1 cellular context compared by ENCODE assay signal in the genomic region with DNA sequence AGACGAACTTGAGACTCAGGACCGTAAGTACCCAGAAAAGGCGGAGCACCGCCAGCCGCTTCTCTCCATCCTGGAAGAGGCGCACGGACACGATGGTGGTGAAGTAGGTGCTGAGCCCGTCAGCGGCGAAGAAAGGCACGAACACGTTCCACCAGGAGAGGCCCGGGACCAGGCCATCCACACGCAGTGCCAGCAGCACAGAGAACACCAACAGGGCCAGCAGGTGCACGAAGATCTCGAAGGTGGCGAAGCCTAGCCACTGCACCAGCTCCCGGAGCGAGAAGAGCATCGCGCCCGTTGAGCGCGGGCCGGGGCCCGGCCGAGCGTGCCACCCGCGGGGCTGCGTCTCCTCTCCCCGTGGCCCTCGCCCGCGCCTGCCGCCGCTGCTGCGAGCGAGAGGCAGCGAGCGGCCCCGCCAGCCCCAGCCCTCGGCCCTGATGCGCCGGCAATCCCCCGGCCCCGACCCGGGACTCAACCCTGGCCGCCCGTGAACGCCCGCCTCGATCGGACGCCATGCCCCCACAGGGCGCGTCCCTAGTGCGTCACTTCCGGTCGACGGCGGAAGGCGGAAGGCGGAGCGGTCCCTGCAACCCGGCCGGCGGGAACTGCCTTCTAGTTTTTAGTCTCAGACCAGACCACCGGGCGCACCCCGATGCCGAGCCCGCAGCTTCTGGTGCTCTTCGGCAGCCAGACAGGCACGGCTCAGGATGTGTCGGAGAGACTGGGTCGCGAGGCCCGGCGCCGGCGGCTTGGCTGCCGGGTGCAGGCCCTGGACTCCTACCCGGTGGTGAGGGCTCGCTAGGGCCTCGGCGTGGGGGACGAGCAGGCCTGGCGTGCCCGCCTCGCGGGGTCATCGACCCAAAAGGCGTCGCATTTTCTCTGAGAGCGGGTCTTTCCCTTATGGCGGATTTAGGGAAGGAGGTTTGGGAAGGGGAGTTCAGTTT.
TF ChIP-seq lines count a peak whose summit lies in the region.

Gene NDOR1, plus strand, starts transcription at position 575 of the 944 bp plus-strand sequence. Its CDS starts 78 bp downstream, at position 653.
Gene TMEM203, minus strand, starts transcription at position 523 of the 944 bp plus-strand sequence. Its CDS starts 234 bp downstream, at position 289.

TF ChIP-seq in HepG2, 621 proteins besides CTCF, POLR2A, EP300 and RAD21 (continued from another document and continues in another):
- TF ChIP-seq RARA (CRISPR knock-in tag; IDR thresholded peaks at IDR 0.05) (peak; percentile 35; the same call in 1 of the 2 replicates), STAT5B (CRISPR knock-in tag; IDR thresholded peaks at IDR 0.05) (no peak), ZNF513 (CRISPR knock-in tag; conservative IDR thresholded peaks at IDR 0.05) (no peak; the same call in 1 of the 2 replicates), MED13 (CRISPR knock-in tag; IDR thresholded peaks at IDR 0.05) (no peak), ZNF747 (CRISPR knock-in tag; IDR thresholded peaks at IDR 0.05; ENCODE audit: borderline replicate concordance) (no peak), NR0B2 (CRISPR knock-in tag; IDR thresholded peaks at IDR 0.05) (peak; percentile 42; the same call in 1 of the 2 replicates), ZNF263 (CRISPR knock-in tag; IDR thresholded peaks at IDR 0.05) (no peak), ZNF383 (CRISPR knock-in tag; IDR thresholded peaks at IDR 0.05; ENCODE audit: borderline replicate concordance) (no peak), EZH2 (conservative IDR thresholded peaks at IDR 0.05; ENCODE audit: low read depth, low read length) (no peak), ETS1 (CRISPR knock-in tag; IDR thresholded peaks at IDR 0.05) (0 out of 2 replicates have a peak, but pooled peaks have one; percentile 43), SMAD9 (CRISPR knock-in tag; IDR thresholded peaks at IDR 0.05) (no peak), TP53 (CRISPR knock-in tag; conservative IDR thresholded peaks at IDR 0.05) (no peak), MAF1 (CRISPR knock-in tag; IDR thresholded peaks at IDR 0.05; ENCODE audit: borderline replicate concordance) (0 out of 2 replicates have a peak, but pooled peaks have one; percentile 75), CBX2 (IDR thresholded peaks at IDR 0.05; ENCODE audit: low read depth, low read length) (no peak), CBX2 (CRISPR knock-in tag; IDR thresholded peaks at IDR 0.05; ENCODE audit: low read depth) (no peak), TFDP1 (CRISPR knock-in tag; IDR thresholded peaks at IDR 0.05; ENCODE audit: borderline replicate concordance) (peak; percentile 96), ONECUT2 (CRISPR knock-in tag; IDR thresholded peaks at IDR 0.05) (0 out of 2 replicates have a peak, but pooled peaks have one; percentile 9), GTF2F1 (IDR thresholded peaks at IDR 0.05; ENCODE audit: low read length) (no peak), XRCC5 (optimal IDR thresholded peaks at IDR 0.05; ENCODE audit: low read length) (no peak), ZNF749 (CRISPR knock-in tag; IDR thresholded peaks at IDR 0.05; ENCODE audit: borderline replicate concordance) (no peak; the same call in 1 of the 2 replicates), SCMH1 (CRISPR knock-in tag; IDR thresholded peaks at IDR 0.05; ENCODE audit: borderline replicate concordance) (no peak), CSRNP2 (CRISPR knock-in tag; conservative IDR thresholded peaks at IDR 0.05; ENCODE audit: low read depth) (0 out of 2 replicates have a peak, but pooled peaks have one; percentile 40), RFX5 (IDR thresholded peaks at IDR 0.05; ENCODE audit: low read depth, low read length) (no peak), ZNF766 (CRISPR knock-in tag; IDR thresholded peaks at IDR 0.05; ENCODE audit: borderline replicate concordance) (peak; percentile 61; the same call in 1 of the 2 replicates), SIN3B (IDR thresholded peaks at IDR 0.05; ENCODE audit: low read length) (peak; percentile 96), ZBTB7A (CRISPR knock-in tag; IDR thresholded peaks at IDR 0.05) (no peak), KLF16 (CRISPR knock-in tag; IDR thresholded peaks at IDR 0.05) (peak in 1 of 2 experiments; percentile 81; a peak in 2 of 4 replicates), TFDP2 (CRISPR knock-in tag; IDR thresholded peaks at IDR 0.05) (peak; percentile 95), STAG1 (CRISPR knock-in tag; IDR thresholded peaks at IDR 0.05) (no peak), ZBTB21 (CRISPR knock-in tag; IDR thresholded peaks at IDR 0.05) (no peak), RFX1 (IDR thresholded peaks at IDR 0.05) (no peak), ZNF784 (CRISPR knock-in tag; IDR thresholded peaks at IDR 0.05; ENCODE audit: borderline replicate concordance) (no peak), UBTF (CRISPR knock-in tag; IDR thresholded peaks at IDR 0.05) (peak; percentile 73), MED8 (CRISPR knock-in tag; IDR thresholded peaks at IDR 0.05; ENCODE audit: insufficient replicate concordance) (peak; percentile 33), MAFF (IDR thresholded peaks at IDR 0.05; ENCODE audit: low read depth, low read length) (no peak), CHCHD3 (CRISPR knock-in tag; IDR thresholded peaks at IDR 0.05) (0 out of 2 replicates have a peak, but pooled peaks have one; percentile 68), ZNF652 (CRISPR knock-in tag; IDR thresholded peaks at IDR 0.05; ENCODE audit: borderline replicate concordance, low read depth) (no peak)
- TF ChIP-seq, protein P1, sequence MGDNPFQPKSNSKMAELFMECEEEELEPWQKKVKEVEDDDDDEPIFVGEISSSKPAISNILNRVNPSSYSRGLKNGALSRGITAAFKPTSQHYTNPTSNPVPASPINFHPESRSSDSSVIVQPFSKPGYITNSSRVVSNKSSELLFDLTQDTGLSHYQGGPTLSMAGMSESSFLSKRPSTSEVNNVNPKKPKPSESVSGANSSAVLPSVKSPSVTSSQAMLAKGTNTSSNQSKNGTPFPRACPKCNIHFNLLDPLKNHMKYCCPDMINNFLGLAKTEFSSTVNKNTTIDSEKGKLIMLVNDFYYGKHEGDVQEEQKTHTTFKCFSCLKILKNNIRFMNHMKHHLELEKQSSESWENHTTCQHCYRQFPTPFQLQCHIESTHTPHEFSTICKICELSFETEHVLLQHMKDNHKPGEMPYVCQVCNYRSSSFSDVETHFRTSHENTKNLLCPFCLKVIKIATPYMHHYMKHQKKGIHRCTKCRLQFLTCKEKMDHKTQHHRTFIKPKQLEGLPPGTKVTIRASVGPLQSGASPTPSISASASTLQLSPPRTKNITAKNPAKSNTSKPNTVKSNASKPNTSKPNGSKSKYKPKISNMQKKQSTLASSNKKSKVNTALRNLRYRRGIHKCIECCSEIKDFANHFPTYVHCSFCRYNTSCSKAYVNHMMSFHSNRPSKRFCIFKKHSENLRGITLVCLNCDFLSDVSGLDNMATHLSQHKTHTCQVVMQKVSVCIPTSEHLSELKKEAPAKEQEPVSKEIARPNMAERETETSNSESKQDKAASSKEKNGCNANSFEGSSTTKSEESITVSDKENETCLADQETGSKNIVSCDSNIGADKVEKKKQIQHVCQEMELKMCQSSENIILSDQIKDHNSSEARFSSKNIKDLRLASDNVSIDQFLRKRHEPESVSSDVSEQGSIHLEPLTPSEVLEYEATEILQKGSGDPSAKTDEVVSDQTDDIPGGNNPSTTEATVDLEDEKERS (CRISPR knock-in tag; IDR thresholded peaks at IDR 0.05) = 0 out of 2 replicates have a peak, but pooled peaks have one; percentile 53
- TF ChIP-seq, protein P2, sequence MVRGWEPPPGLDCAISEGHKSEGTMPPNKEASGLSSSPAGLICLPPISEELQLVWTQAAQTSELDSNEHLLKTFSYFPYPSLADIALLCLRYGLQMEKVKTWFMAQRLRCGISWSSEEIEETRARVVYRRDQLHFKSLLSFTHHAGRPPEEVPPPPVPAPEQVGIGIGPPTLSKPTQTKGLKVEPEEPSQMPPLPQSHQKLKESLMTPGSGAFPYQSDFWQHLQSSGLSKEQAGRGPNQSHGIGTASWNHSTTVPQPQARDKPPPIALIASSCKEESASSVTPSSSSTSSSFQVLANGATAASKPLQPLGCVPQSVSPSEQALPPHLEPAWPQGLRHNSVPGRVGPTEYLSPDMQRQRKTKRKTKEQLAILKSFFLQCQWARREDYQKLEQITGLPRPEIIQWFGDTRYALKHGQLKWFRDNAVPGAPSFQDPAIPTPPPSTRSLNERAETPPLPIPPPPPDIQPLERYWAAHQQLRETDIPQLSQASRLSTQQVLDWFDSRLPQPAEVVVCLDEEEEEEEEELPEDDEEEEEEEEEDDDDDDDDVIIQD (CRISPR knock-in tag; IDR thresholded peaks at IDR 0.05; ENCODE audit: low read depth) = no peak
- TF ChIP-seq, protein P3, sequence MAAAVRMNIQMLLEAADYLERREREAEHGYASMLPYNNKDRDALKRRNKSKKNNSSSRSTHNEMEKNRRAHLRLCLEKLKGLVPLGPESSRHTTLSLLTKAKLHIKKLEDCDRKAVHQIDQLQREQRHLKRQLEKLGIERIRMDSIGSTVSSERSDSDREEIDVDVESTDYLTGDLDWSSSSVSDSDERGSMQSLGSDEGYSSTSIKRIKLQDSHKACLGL (CRISPR knock-in tag; IDR thresholded peaks at IDR 0.05) = no peak
